ENCODE assay signal across 15 cellular contexts in genomic region chr11:86211619-86212018, GRCh38.
DNase-seq lines count a peak whose midpoint lies in the region; ATAC-seq and TF ChIP-seq lines count a peak whose summit lies in the region.
"Had no signal": no experiment of that assay in that cellular context is flagged by ENCODE, and none has a peak within 500 bp of the region (broad histone marks: within the 10 kb centered on the region; RNA-seq: fewer than 3 reads in every experiment).

No MANE protein-coding gene starts in this region.

- no peaks in the 10 kb centered on the region for H3K27me3 ChIP-seq in effector memory CD4-positive, alpha-beta T cell (replicated peaks; ENCODE audit: control insufficient read depth, insufficient read depth, low read length, poor library complexity, severe bottlenecking)

- DNase-seq in GM10248 (ENCODE audit: extremely low spot score) (peak; percentile 39), DMS53 (lab: John Stamatoyannopoulos, UW) (no peak), CD1c-positive myeloid dendritic cell (ENCODE audit: extremely low spot score) (no peak), caudate nucleus (lab: John Stamatoyannopoulos, UW) (no peak)
- no peak for DNase-seq in effector memory CD4-positive, alpha-beta T cell
- DNase-seq: activated T-cell treated with anti-CD3 and anti-CD28 coated beads for 4 hours; AML-193; anterior cingulate cortex; head of caudate nucleus; left ventricle myocardium inferior; SHP77; stimulated activated CD4-positive, alpha-beta T cell treated with anti-CD3 and anti-CD28 coated beads, Interleukin-12 subunit alpha, Interleukin-12 subunit beta, amount 100 ng/mL, for 4 hours had no signal

- H3K4me1 ChIP-seq in effector memory CD4-positive, alpha-beta T cell (ENCODE audit: control insufficient read depth, insufficient read depth, low read length, poor library complexity, severe bottlenecking) = no peaks in the 10 kb centered on the region
- H3K4me1 ChIP-seq: left ventricle myocardium inferior had no signal

- no peak overlapping the region for H3K27ac ChIP-seq in effector memory CD4-positive, alpha-beta T cell (ENCODE audit: insufficient read depth, low read length, poor library complexity, severe bottlenecking)
- no peak overlapping the region for H3K27ac ChIP-seq in caudate nucleus (ENCODE audit: low read depth, low read length)
- H3K27ac ChIP-seq: left ventricle myocardium inferior had no signal

- H3K36me3 ChIP-seq in effector memory CD4-positive, alpha-beta T cell (ENCODE audit: control insufficient read depth, insufficient read depth, low read length) = no peaks in the 10 kb centered on the region
- H3K36me3 ChIP-seq: left ventricle myocardium inferior had no signal

- H3K4me3 ChIP-seq in effector memory CD4-positive, alpha-beta T cell (ENCODE audit: insufficient read depth, low read depth, low read length, poor library complexity, severe bottlenecking) = no peak overlapping the region
- H3K4me3 ChIP-seq: left ventricle myocardium inferior had no signal

- ATAC-seq in GM18868 (IDR thresholded peaks at IDR 0.05; ENCODE audit: unreplicated experiment) = peak; percentile 56
- ATAC-seq in GM21737 (IDR thresholded peaks at IDR 0.05; ENCODE audit: unreplicated experiment) = peak; percentile 46
- ATAC-seq in HG03460 (IDR thresholded peaks at IDR 0.05; ENCODE audit: unreplicated experiment) = peak; percentile 42

- no peaks in the 10 kb centered on the region for H3K9me3 ChIP-seq in effector memory CD4-positive, alpha-beta T cell (ENCODE audit: control insufficient read depth, low read length)
- H3K9me3 ChIP-seq: left ventricle myocardium inferior had no signal

- POLR2A ChIA-PET in GM10248 (lab: Yijun Ruan, JAX) = interaction anchor here (0.5 kb wide), 1 partner anchor 256 kb away, joined by 5 read pairs; no protein-coding TSS in a partner anchor

- TF ChIP-seq CTCF in GM10248 (IDR thresholded peaks at IDR 0.05; ENCODE audit: control extremely low read depth, extremely low read depth, low read depth, missing control alignments) = no peak

- CTCF ChIA-PET in GM10248 (lab: Yijun Ruan, JAX) = interaction anchor here (1.0 to 2.0 kb wide), 7 partner anchors 8 to 196 kb away, joined by 3 to 20 read pairs (median 5); no protein-coding TSS in a partner anchor
